Comparison of ENCODE assay signal across 8 cellular contexts in the genomic region with DNA sequence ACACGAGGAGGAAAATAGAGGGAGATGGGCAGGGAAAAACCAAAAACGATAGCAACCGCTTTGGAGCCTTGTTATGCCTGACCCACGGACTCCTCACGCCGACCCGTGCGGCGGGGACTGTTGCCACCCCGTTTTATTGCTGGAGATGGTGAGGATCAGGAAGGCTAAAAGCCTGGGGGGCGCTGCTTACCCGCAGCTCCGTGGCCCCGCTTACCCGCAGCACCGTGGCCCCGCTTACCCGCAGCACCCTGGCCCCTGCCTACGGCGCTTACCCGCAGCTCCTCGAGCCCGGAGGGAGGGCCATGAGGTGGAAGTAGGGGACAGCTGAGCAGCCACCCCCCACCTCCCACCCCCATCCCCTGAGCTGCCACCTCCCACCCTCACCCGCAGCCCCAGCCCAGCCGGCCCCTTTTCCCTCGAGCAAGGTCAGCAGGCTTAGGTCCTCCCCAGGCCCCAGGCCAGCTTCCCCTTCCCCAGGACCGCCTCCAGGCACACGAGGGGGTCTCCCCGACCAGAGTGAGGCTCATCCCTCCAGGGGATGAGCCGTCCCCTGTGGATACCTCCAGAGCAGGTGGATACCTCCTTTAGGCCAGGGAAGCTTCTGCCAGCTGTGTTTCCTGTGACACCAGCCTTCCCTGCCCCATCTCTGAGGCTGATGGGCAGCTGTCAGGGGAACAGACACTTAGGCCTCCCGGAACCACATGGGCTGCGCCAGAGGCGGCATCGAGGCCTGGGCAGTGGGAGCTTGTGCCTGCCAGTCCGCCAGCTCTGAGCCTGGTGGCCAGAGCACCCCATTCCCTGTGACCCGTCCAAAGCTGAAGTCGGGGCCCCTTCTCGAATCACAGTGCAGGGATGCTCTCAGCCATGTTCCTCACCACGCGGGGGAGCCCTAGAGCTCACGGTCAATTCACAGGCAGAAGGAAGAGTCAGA.
DNase-seq lines count a peak whose midpoint lies in the region; ATAC-seq and TF ChIP-seq lines count a peak whose summit lies in the region.

No MANE protein-coding gene starts in this region.

- H3K9me3 ChIP-seq in Peyer's patch, result no peaks in the 10 kb centered on the region
- no peaks in the 10 kb centered on the region for H3K9me3 ChIP-seq in gastroesophageal sphincter
- no peaks in the 10 kb centered on the region for H3K9me3 ChIP-seq in sigmoid colon

- H3K4me1 ChIP-seq in Peyer's patch (peaks cover 0 to 8% (median 0%) of the 10 kb centered on the region in 4 donors), gastroesophageal sphincter (peaks cover 0 to 22% (median 13%) of the 10 kb centered on the region in 3 donors), sigmoid colon (peaks cover 0 to 18% (median 16%) of the 10 kb centered on the region in 4 donors)

- ATAC-seq in gastroesophageal sphincter (no peak), GM18858 (IDR thresholded peaks at IDR 0.05; ENCODE audit: unreplicated experiment) (no peak), GM19035 (IDR thresholded peaks at IDR 0.05; ENCODE audit: unreplicated experiment) (no peak)

- TF ChIP-seq POLR2A in Peyer's patch (IDR thresholded peaks at IDR 0.05) (no peak), gastroesophageal sphincter (IDR thresholded peaks at IDR 0.05) (no peak), sigmoid colon (IDR thresholded peaks at IDR 0.05) (no peak)

- no peaks in the 10 kb centered on the region for H3K27me3 ChIP-seq in Peyer's patch
- H3K27me3 ChIP-seq in gastroesophageal sphincter, result peaks cover 60% of the 10 kb centered on the region
- peaks cover 5 to 59% (median 34%) of the 10 kb centered on the region in 3 donors for H3K27me3 ChIP-seq in sigmoid colon

- H3K36me3 ChIP-seq in Peyer's patch, result no peaks in the 10 kb centered on the region
- H3K36me3 ChIP-seq in gastroesophageal sphincter, result no peaks in the 10 kb centered on the region
- no peaks in the 10 kb centered on the region for H3K36me3 ChIP-seq in sigmoid colon

- H3K4me3 ChIP-seq in Peyer's patch (peak overlapping the region in 1 of 4 donors; percentile 28), gastroesophageal sphincter (peak overlapping the region in 1 of 2 donors; percentile 35), sigmoid colon (peak overlapping the region in 2 of 4 donors; percentile 23 to 38)

- WGBS in gastroesophageal sphincter (ENCODE audit: low coverage in 1 of 2), 2 donors, result 10 to 58% methylated on average over 2 to 10 of the region's 41 CpGs
- 34 to 35% methylated on average over 41 of the region's 41 CpGs for WGBS in sigmoid colon, 2 donors

- intact Hi-C loops in sigmoid colon (cut with DNase I), result loop anchor here (1.0 kb wide), 1 partner anchor 75 kb away; no protein-coding TSS in a partner anchor

- TF ChIP-seq CTCF in GM12872 (IDR thresholded peaks at IDR 0.05; ENCODE audit: insufficient read depth, low read depth, low read length), result peak; percentile 74
- TF ChIP-seq CTCF in Peyer's patch (IDR thresholded peaks at IDR 0.05), result peak; percentile 34 to 70 (median 66)
- TF ChIP-seq CTCF in gastroesophageal sphincter (IDR thresholded peaks at IDR 0.05), result peak in 3 of 4 experiments; percentile 26 to 69 (median 58)
- peak in 3 of 4 experiments; percentile 34 to 50 (median 40) for TF ChIP-seq CTCF in sigmoid colon (IDR thresholded peaks at IDR 0.05)

- TF ChIP-seq EP300 in gastroesophageal sphincter (IDR thresholded peaks at IDR 0.05) (no peak), sigmoid colon (IDR thresholded peaks at IDR 0.05) (no peak)

- H3K27ac ChIP-seq in Peyer's patch, result no peak overlapping the region
- H3K27ac ChIP-seq in gastroesophageal sphincter, result no peak overlapping the region
- H3K27ac ChIP-seq in sigmoid colon, result no peak overlapping the region

- DNase-seq in 8988T (peak; percentile 63), Peyer's patch (peak; percentile 80 to 91 (median 86)), activated T-helper 1 cell treated with Interleukin-2 at 50 U/mL for 16 hours (ENCODE audit: low read depth) (peak; percentile 47), sigmoid colon (peak; percentile 72)
